ENCODE assay signal across 1 cellular context in the genomic region with DNA sequence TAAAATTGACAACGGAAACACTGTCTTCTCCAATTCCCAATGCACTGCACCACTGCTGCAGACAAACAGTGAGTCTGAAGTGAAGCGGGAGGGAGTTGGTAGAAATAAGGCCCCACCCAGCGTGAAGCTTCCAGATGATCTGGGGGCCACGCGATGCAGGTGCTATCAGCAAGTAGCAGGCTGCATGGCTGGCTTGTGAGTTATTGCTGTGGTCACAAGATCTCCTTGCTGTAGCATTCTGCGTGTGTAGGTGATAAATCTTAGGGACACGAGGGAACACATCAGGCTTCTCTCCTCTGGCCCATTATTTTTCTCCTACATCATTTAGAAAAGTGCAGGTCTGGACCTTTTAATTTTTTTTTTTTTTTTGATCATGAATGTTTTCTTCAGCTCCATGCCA.
TF ChIP-seq lines count a peak whose summit lies in the region.

No MANE protein-coding gene starts in this region.

TF ChIP-seq in K562, 482 proteins besides CTCF, POLR2A, EP300 and RAD21 (continued from another document and continues in another):
- TF ChIP-seq, protein P1, sequence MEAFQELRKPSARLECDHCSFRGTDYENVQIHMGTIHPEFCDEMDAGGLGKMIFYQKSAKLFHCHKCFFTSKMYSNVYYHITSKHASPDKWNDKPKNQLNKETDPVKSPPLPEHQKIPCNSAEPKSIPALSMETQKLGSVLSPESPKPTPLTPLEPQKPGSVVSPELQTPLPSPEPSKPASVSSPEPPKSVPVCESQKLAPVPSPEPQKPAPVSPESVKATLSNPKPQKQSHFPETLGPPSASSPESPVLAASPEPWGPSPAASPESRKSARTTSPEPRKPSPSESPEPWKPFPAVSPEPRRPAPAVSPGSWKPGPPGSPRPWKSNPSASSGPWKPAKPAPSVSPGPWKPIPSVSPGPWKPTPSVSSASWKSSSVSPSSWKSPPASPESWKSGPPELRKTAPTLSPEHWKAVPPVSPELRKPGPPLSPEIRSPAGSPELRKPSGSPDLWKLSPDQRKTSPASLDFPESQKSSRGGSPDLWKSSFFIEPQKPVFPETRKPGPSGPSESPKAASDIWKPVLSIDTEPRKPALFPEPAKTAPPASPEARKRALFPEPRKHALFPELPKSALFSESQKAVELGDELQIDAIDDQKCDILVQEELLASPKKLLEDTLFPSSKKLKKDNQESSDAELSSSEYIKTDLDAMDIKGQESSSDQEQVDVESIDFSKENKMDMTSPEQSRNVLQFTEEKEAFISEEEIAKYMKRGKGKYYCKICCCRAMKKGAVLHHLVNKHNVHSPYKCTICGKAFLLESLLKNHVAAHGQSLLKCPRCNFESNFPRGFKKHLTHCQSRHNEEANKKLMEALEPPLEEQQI (IDR thresholded peaks at IDR 0.05): peak; percentile 79
- TF ChIP-seq MBD2 (IDR thresholded peaks at IDR 0.05; ENCODE audit: borderline replicate concordance, low read depth) (peak; percentile 88), CC2D1A (IDR thresholded peaks at IDR 0.05) (peak; percentile 96; the same call in 1 of the 2 replicates), RB1 (IDR thresholded peaks at IDR 0.05; ENCODE audit: low read depth) (peak; percentile 44; the same call in 1 of the 2 replicates), HDAC2 (IDR thresholded peaks at IDR 0.05) (peak; percentile 94), RFX1 (IDR thresholded peaks at IDR 0.05) (no peak), ZBED1 (IDR thresholded peaks at IDR 0.05) (peak; percentile 81; the same call in 1 of the 2 replicates), NCOA1 (IDR thresholded peaks at IDR 0.05; ENCODE audit: low read depth) (peak; percentile 89; the same call in 1 of the 2 replicates), MECOM (CRISPR knock-in tag; IDR thresholded peaks at IDR 0.05) (peak; percentile 79; the same call in 1 of the 2 replicates), NBN (IDR thresholded peaks at IDR 0.05; ENCODE audit: low read depth) (peak; percentile 85), XRCC5 (IDR thresholded peaks at IDR 0.05; ENCODE audit: low read depth, low read length) (no peak), NUFIP1 (IDR thresholded peaks at IDR 0.05; ENCODE audit: partially characterized antibody) (peak; percentile 37), LCOR (CRISPR knock-in tag; IDR thresholded peaks at IDR 0.05) (no peak), NFIC (IDR thresholded peaks at IDR 0.05) (peak; percentile 94), KHSRP (IDR thresholded peaks at IDR 0.05) (peak; percentile 82), FOXM1 (IDR thresholded peaks at IDR 0.05; ENCODE audit: low read depth) (peak; percentile 95), FOXM1 (CRISPR knock-in tag; IDR thresholded peaks at IDR 0.05; ENCODE audit: low read depth) (no peak), FOXJ2 (tag; IDR thresholded peaks at IDR 0.05) (peak; percentile 91), TAF1 (IDR thresholded peaks at IDR 0.05; ENCODE audit: control insufficient read depth, extremely low read depth, insufficient read depth, low read length, severe bottlenecking) (peak; percentile 40), ZBTB7A (IDR thresholded peaks at IDR 0.05; ENCODE audit: borderline replicate concordance, control insufficient read depth, low read depth, low read length) (peak; percentile 67; the same call in 1 of the 2 replicates), MAFG (tag; conservative IDR thresholded peaks at IDR 0.05) (0 out of 2 replicates have a peak, but pooled peaks have one; percentile 32), DDX20 (tag; IDR thresholded peaks at IDR 0.05; ENCODE audit: low read depth) (no peak), EP400 (IDR thresholded peaks at IDR 0.05) (peak; percentile 60; the same call in 1 of the 2 replicates), DMBX1 (CRISPR knock-in tag; IDR thresholded peaks at IDR 0.05; ENCODE audit: borderline replicate concordance) (peak; percentile 84), ZNF253 (CRISPR knock-in tag; conservative IDR thresholded peaks at IDR 0.05) (no peak), JUND (IDR thresholded peaks at IDR 0.05; ENCODE audit: borderline replicate concordance, low read depth, low read length) (peak; percentile 78), JUND (tag; IDR thresholded peaks at IDR 0.05; ENCODE audit: borderline replicate concordance, low read depth, low read length) (peak; percentile 77; the same call in 2 of the 3 replicates), SOX6 (IDR thresholded peaks at IDR 0.05) (peak; percentile 95), ZNF644 (tag; IDR thresholded peaks at IDR 0.05; ENCODE audit: low read depth) (peak; percentile 91), BACH1 (tag; IDR thresholded peaks at IDR 0.05) (0 out of 2 replicates have a peak, but pooled peaks have one; percentile 53), DPF2 (IDR thresholded peaks at IDR 0.05) (peak; percentile 99), BRCA1 (IDR thresholded peaks at IDR 0.05) (no peak), BRCA1 (CRISPR knock-in tag; IDR thresholded peaks at IDR 0.05) (no peak), FOSL1 (tag; conservative IDR thresholded peaks at IDR 0.05) (peak; percentile 75), RAD51 (IDR thresholded peaks at IDR 0.05; ENCODE audit: borderline replicate concordance, low read depth) (peak; percentile 48; the same call in 1 of the 2 replicates)
- TF ChIP-seq, protein P2, sequence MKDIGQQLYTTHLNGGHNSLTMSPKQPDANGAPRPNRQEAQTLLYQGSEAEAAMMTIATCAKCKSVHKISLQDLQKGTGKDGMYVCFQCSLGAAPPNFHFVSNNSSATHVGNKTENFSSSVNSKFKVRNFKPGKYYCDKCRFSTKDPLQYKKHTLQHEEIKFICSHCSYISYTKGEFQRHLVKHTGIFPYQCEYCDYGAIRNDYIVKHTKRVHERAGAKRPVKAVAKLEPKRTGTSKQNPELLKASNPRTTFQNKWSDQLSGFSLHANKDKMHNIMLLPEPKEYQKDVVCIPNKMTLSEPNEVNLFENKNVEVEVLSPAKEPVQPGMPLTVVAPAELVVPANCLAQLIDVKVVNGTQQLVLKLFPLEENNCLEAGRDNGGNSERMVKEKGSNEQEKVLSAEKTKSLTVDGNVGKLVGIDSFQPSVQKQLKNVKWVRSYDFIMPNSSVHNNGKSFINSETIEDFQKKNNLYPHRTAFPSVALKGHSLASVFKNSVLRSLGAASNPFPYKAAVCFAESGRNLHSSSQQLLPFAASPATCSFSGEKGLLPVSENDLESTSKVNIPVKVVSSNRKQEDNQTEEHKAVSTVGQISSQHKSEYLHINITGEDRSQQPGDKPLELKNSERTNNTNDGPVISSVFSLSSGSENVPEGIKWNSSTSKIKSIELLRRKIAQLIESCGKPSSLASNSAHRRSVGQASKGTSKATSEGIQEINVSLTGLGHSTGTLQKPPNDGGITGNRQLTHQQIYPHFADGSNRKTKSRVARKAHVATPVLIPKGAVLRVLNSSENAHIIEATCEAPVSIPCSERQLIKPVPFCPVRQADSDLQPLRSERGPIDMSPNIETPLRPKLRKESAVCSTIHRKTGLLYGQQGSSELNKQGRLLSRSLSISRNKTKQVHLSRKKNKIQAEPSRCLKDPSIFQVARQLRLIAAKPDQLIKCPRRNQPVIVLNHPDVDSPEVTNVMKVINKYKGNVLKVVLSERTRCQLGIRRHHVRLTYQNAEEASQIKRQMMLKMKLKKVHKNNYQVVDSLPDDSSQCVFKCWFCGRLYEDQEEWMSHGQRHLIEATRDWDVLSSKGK (CRISPR knock-in tag; IDR thresholded peaks at IDR 0.05): no peak
- TF ChIP-seq, protein P3, sequence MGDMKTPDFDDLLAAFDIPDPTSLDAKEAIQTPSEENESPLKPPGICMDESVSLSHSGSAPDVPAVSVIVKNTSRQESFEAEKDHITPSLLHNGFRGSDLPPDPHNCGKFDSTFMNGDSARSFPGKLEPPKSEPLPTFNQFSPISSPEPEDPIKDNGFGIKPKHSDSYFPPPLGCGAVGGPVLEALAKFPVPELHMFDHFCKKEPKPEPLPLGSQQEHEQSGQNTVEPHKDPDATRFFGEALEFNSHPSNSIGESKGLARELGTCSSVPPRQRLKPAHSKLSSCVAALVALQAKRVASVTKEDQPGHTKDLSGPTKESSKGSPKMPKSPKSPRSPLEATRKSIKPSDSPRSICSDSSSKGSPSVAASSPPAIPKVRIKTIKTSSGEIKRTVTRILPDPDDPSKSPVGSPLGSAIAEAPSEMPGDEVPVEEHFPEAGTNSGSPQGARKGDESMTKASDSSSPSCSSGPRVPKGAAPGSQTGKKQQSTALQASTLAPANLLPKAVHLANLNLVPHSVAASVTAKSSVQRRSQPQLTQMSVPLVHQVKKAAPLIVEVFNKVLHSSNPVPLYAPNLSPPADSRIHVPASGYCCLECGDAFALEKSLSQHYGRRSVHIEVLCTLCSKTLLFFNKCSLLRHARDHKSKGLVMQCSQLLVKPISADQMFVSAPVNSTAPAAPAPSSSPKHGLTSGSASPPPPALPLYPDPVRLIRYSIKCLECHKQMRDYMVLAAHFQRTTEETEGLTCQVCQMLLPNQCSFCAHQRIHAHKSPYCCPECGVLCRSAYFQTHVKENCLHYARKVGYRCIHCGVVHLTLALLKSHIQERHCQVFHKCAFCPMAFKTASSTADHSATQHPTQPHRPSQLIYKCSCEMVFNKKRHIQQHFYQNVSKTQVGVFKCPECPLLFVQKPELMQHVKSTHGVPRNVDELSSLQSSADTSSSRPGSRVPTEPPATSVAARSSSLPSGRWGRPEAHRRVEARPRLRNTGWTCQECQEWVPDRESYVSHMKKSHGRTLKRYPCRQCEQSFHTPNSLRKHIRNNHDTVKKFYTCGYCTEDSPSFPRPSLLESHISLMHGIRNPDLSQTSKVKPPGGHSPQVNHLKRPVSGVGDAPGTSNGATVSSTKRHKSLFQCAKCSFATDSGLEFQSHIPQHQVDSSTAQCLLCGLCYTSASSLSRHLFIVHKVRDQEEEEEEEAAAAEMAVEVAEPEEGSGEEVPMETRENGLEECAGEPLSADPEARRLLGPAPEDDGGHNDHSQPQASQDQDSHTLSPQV (IDR thresholded peaks at IDR 0.05): no peak
- TF ChIP-seq, protein P4, sequence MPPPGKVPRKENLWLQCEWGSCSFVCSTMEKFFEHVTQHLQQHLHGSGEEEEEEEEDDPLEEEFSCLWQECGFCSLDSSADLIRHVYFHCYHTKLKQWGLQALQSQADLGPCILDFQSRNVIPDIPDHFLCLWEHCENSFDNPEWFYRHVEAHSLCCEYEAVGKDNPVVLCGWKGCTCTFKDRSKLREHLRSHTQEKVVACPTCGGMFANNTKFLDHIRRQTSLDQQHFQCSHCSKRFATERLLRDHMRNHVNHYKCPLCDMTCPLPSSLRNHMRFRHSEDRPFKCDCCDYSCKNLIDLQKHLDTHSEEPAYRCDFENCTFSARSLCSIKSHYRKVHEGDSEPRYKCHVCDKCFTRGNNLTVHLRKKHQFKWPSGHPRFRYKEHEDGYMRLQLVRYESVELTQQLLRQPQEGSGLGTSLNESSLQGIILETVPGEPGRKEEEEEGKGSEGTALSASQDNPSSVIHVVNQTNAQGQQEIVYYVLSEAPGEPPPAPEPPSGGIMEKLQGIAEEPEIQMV (tag; conservative IDR thresholded peaks at IDR 0.05; ENCODE audit: low read depth): no peak
- TF ChIP-seq, protein P5, sequence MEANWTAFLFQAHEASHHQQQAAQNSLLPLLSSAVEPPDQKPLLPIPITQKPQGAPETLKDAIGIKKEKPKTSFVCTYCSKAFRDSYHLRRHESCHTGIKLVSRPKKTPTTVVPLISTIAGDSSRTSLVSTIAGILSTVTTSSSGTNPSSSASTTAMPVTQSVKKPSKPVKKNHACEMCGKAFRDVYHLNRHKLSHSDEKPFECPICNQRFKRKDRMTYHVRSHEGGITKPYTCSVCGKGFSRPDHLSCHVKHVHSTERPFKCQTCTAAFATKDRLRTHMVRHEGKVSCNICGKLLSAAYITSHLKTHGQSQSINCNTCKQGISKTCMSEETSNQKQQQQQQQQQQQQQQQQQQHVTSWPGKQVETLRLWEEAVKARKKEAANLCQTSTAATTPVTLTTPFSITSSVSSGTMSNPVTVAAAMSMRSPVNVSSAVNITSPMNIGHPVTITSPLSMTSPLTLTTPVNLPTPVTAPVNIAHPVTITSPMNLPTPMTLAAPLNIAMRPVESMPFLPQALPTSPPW (CRISPR knock-in tag; IDR thresholded peaks at IDR 0.05): peak; percentile 82
- TF ChIP-seq, protein P6, sequence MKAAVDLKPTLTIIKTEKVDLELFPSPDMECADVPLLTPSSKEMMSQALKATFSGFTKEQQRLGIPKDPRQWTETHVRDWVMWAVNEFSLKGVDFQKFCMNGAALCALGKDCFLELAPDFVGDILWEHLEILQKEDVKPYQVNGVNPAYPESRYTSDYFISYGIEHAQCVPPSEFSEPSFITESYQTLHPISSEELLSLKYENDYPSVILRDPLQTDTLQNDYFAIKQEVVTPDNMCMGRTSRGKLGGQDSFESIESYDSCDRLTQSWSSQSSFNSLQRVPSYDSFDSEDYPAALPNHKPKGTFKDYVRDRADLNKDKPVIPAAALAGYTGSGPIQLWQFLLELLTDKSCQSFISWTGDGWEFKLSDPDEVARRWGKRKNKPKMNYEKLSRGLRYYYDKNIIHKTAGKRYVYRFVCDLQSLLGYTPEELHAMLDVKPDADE (conservative IDR thresholded peaks at IDR 0.05; ENCODE audit: control insufficient read depth, low read depth, low read length): peak; percentile 83
- TF ChIP-seq, protein P7, sequence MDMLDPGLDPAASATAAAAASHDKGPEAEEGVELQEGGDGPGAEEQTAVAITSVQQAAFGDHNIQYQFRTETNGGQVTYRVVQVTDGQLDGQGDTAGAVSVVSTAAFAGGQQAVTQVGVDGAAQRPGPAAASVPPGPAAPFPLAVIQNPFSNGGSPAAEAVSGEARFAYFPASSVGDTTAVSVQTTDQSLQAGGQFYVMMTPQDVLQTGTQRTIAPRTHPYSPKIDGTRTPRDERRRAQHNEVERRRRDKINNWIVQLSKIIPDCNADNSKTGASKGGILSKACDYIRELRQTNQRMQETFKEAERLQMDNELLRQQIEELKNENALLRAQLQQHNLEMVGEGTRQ (CRISPR knock-in tag; IDR thresholded peaks at IDR 0.05): no peak
- TF ChIP-seq, protein P8, sequence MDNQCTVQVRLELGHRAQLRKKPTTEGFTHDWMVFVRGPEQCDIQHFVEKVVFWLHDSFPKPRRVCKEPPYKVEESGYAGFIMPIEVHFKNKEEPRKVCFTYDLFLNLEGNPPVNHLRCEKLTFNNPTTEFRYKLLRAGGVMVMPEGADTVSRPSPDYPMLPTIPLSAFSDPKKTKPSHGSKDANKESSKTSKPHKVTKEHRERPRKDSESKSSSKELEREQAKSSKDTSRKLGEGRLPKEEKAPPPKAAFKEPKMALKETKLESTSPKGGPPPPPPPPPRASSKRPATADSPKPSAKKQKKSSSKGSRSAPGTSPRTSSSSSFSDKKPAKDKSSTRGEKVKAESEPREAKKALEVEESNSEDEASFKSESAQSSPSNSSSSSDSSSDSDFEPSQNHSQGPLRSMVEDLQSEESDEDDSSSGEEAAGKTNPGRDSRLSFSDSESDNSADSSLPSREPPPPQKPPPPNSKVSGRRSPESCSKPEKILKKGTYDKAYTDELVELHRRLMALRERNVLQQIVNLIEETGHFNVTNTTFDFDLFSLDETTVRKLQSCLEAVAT (IDR thresholded peaks at IDR 0.05): peak in 1 of 2 experiments; percentile 96; a peak in 2 of 4 replicates
- TF ChIP-seq, protein P9, sequence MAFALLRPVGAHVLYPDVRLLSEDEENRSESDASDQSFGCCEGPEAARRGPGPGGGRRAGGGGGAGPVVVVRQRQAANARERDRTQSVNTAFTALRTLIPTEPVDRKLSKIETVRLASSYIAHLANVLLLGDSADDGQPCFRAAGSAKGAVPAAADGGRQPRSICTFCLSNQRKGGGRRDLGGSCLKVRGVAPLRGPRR (CRISPR knock-in tag; IDR thresholded peaks at IDR 0.05): no peak
- TF ChIP-seq, protein P10, sequence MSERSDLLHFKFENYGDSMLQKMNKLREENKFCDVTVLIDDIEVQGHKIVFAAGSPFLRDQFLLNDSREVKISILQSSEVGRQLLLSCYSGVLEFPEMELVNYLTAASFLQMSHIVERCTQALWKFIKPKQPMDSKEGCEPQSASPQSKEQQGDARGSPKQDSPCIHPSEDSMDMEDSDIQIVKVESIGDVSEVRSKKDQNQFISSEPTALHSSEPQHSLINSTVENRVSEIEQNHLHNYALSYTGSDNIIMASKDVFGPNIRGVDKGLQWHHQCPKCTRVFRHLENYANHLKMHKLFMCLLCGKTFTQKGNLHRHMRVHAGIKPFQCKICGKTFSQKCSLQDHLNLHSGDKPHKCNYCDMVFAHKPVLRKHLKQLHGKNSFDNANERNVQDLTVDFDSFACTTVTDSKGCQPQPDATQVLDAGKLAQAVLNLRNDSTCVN (CRISPR knock-in tag; IDR thresholded peaks at IDR 0.05): no peak
